Comparison of ENCODE assay signal across 1 cellular context in the genomic region with DNA sequence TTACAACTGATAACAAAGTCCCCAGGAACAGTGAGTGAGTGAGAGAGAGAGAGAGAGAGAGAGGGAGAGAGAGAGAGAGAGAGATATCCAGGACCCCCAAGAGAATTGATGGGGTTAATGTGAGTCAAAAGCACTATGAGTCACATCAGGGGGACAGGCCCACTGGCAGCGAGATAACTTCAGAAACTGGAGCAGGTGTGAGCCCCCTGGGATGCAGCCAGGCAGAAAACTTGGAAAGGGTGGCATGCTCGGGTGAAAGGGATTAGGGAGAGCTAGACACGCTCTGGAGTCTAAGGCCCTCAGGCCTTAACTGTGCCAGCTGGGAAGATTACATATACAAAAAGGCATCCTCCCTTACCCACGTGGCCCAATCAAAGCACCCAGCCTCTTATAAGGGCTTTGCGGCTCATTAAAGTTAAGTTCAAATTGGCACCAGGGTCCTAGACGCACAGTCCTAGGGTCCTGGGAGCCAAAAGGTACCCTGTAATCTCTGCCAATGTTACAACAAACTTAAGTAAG.
TF ChIP-seq lines count a peak whose summit lies in the region.

No MANE protein-coding gene starts in this region.

TF ChIP-seq in IMR-90, 13 proteins besides CTCF, POLR2A, EP300 and RAD21:
- TF ChIP-seq, protein P1, sequence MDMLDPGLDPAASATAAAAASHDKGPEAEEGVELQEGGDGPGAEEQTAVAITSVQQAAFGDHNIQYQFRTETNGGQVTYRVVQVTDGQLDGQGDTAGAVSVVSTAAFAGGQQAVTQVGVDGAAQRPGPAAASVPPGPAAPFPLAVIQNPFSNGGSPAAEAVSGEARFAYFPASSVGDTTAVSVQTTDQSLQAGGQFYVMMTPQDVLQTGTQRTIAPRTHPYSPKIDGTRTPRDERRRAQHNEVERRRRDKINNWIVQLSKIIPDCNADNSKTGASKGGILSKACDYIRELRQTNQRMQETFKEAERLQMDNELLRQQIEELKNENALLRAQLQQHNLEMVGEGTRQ (IDR thresholded peaks at IDR 0.05; ENCODE audit: low read depth, low read length), result peak; percentile 86
- TF ChIP-seq FOS (IDR thresholded peaks at IDR 0.05; ENCODE audit: low read depth, low read length), result no peak
